In genomic region chr3:25266677-25267076, GRCh38 we compare ENCODE assay signal across 23 cellular contexts.
DNase-seq lines count a peak whose midpoint lies in the region; ATAC-seq and TF ChIP-seq lines count a peak whose summit lies in the region.
"Had no signal": no experiment of that assay in that cellular context is flagged by ENCODE, and none has a peak within 500 bp of the region (broad histone marks: within the 10 kb centered on the region; RNA-seq: fewer than 3 reads in every experiment).

No MANE protein-coding gene starts in this region.

- TF ChIP-seq CTCF in neural progenitor cell (IDR thresholded peaks at IDR 0.05) = no peak

- H3K4me2 ChIP-seq in neural progenitor cell = no peak overlapping the region

- peak overlapping the region; percentile 63 for H2AFZ ChIP-seq in neural progenitor cell (replicated peaks)

- H3K27me3 Mint-ChIP-seq in neural progenitor cell (ENCODE audit: insufficient read depth, low read depth) = peaks cover 2% of the 10 kb centered on the region
- no peaks in the 10 kb centered on the region for H3K27me3 Mint-ChIP-seq in activated CD8-positive, alpha-beta memory T cell treated with anti-CD3 and anti-CD28 coated beads, Interleukin-2, amount 10 ng/mL, durations not matched to agents 7 days and 5 days
- H3K27me3 Mint-ChIP-seq: B cell; CD4-positive, CD25-positive, alpha-beta regulatory T cell; IgD-negative memory B cell had no signal

- H3K27ac ChIP-seq in neural progenitor cell = no peak overlapping the region
- H3K27ac ChIP-seq: Peyer's patch had no signal

- H3K36me3 ChIP-seq in adipocyte (ENCODE audit: control insufficient read depth, insufficient read depth, low read length, severe bottlenecking) = no peaks in the 10 kb centered on the region
- no peaks in the 10 kb centered on the region for H3K36me3 ChIP-seq in neural progenitor cell
- no peaks in the 10 kb centered on the region for H3K36me3 ChIP-seq in MG63
- H3K36me3 ChIP-seq: Peyer's patch had no signal

- H4K20me1 ChIP-seq in neural progenitor cell (ENCODE audit: low read depth) = no peaks in the 10 kb centered on the region

- no peak for ATAC-seq in activated CD8-positive, alpha-beta memory T cell treated with anti-CD3 and anti-CD28 coated beads, Interleukin-2, amount 10 ng/mL, durations not matched to agents 7 days and 5 days
- ATAC-seq in GM21825 (IDR thresholded peaks at IDR 0.05; ENCODE audit: unreplicated experiment) = no peak
- ATAC-seq: Right ventricle myocardium inferior had no signal

- no peaks in the 10 kb centered on the region for H3K79me2 ChIP-seq in neural progenitor cell (ENCODE audit: low read depth)

- H3F3A ChIP-seq in neural progenitor cell (ENCODE audit: low read depth) = no peaks in the 10 kb centered on the region

- no peak overlapping the region for H3K9ac ChIP-seq in adipocyte (ENCODE audit: low read length)
- H3K9ac ChIP-seq in neural progenitor cell = no peak overlapping the region

- H3K9me3 ChIP-seq in adipocyte (ENCODE audit: control insufficient read depth, low read length) = no peaks in the 10 kb centered on the region
- H3K9me3 ChIP-seq in neural progenitor cell (ENCODE audit: low read depth) = no peaks in the 10 kb centered on the region
- no peaks in the 10 kb centered on the region for H3K9me3 ChIP-seq in MG63
- H3K9me3 ChIP-seq: Peyer's patch had no signal

- no peak overlapping the region for H3K27ac Mint-ChIP-seq in neural progenitor cell
- H3K27ac Mint-ChIP-seq in activated CD8-positive, alpha-beta memory T cell treated with anti-CD3 and anti-CD28 coated beads, Interleukin-2, amount 10 ng/mL, durations not matched to agents 7 days and 5 days = no peak overlapping the region
- H3K27ac Mint-ChIP-seq: B cell; CD4-positive, CD25-positive, alpha-beta regulatory T cell; IgD-negative memory B cell had no signal

- H3K27me3 ChIP-seq in adipocyte (replicated peaks; ENCODE audit: control insufficient read depth, insufficient read depth, low read length) (no peaks in the 10 kb centered on the region), neural progenitor cell (no peaks in the 10 kb centered on the region), MG63 (no peaks in the 10 kb centered on the region)
- H3K27me3 ChIP-seq: Peyer's patch had no signal

- no peak overlapping the region for H3K4me3 Mint-ChIP-seq in neural progenitor cell
- H3K4me3 Mint-ChIP-seq in activated CD8-positive, alpha-beta memory T cell treated with anti-CD3 and anti-CD28 coated beads, Interleukin-2, amount 10 ng/mL, durations not matched to agents 7 days and 5 days = no peak overlapping the region
- H3K4me3 Mint-ChIP-seq: B cell; CD4-positive, CD25-positive, alpha-beta regulatory T cell; IgD-negative memory B cell had no signal

- no peaks in the 10 kb centered on the region for H3K4me1 Mint-ChIP-seq in neural progenitor cell
- H3K4me1 Mint-ChIP-seq in activated CD8-positive, alpha-beta memory T cell treated with anti-CD3 and anti-CD28 coated beads, Interleukin-2, amount 10 ng/mL, durations not matched to agents 7 days and 5 days = no peaks in the 10 kb centered on the region
- H3K4me1 Mint-ChIP-seq: B cell; CD4-positive, CD25-positive, alpha-beta regulatory T cell; IgD-negative memory B cell had no signal

- CTCF ChIA-PET in activated CD8-positive, alpha-beta memory T cell treated with anti-CD3 and anti-CD28 coated beads, Interleukin-2, amount 10 ng/mL, durations not matched to agents 7 days and 5 days (lab: Charles Lee) = no interaction called here

- H3K9me3 Mint-ChIP-seq in neural progenitor cell = no peaks in the 10 kb centered on the region
- H3K9me3 Mint-ChIP-seq in activated CD8-positive, alpha-beta memory T cell treated with anti-CD3 and anti-CD28 coated beads, Interleukin-2, amount 10 ng/mL, durations not matched to agents 7 days and 5 days (ENCODE audit: low read depth) = no peaks in the 10 kb centered on the region

- peak; percentile 28 for DNase-seq in ELF-1 (ENCODE audit: low read depth, low spot score)
- peak; percentile 82 for DNase-seq in adipocyte (ENCODE audit: low read depth)
- DNase-seq in foreskin melanocyte = peak; percentile 18
- no peak for DNase-seq in neural progenitor cell (ENCODE audit: low spot score)
- DNase-seq in activated CD8-positive, alpha-beta memory T cell treated with anti-CD3 and anti-CD28 coated beads, Interleukin-2, amount 10 ng/mL, durations not matched to agents 7 days and 5 days = no peak
- no peak for DNase-seq in NCI-H345 (lab: John Stamatoyannopoulos, UW)
- DNase-seq in MG63 = no peak
- DNase-seq: CD4-positive, CD25-positive, alpha-beta regulatory T cell; COR-L47; DMS 273 treated with DMSO at 0.1 percent for 48 hours; DND-41; GDM1; HCEC 1CT; Karpas-422; NCI-H1105 treated with DMSO at 0.1 percent for 48 hours; NCI-H1694; NCI-H2081 treated with DMSO at 0.1 percent for 48 hours; NK-92 treated with Interleukin-12 subunit alpha and Interleukin-12 subunit beta, amount 100 ng/mL, for 24 hours; Peyer's patch had no signal

- no peak overlapping the region for H3K4me3 ChIP-seq in adipocyte (ENCODE audit: low read length)
- H3K4me3 ChIP-seq in neural progenitor cell = no peak overlapping the region
- no peak overlapping the region for H3K4me3 ChIP-seq in MG63
- H3K4me3 ChIP-seq: Peyer's patch had no signal

- H3K4me1 ChIP-seq in adipocyte (ENCODE audit: control insufficient read depth, insufficient read depth, low read length) (no peaks in the 10 kb centered on the region), neural progenitor cell (no peaks in the 10 kb centered on the region)
- H3K4me1 ChIP-seq: Peyer's patch had no signal

- H3K36me3 Mint-ChIP-seq in neural progenitor cell = no peaks in the 10 kb centered on the region
- no peaks in the 10 kb centered on the region for H3K36me3 Mint-ChIP-seq in activated CD8-positive, alpha-beta memory T cell treated with anti-CD3 and anti-CD28 coated beads, Interleukin-2, amount 10 ng/mL, durations not matched to agents 7 days and 5 days
- H3K36me3 Mint-ChIP-seq: CD4-positive, CD25-positive, alpha-beta regulatory T cell; IgD-negative memory B cell had no signal

Comparison
In these comparisons a context has a peak if more than half of its experiments do, and no peak if none do; other contexts are left out.
1. DNase-seq: peak in ELF-1 (single experiment), adipocyte (single experiment) and foreskin melanocyte (single experiment); none in neural progenitor cell (single experiment), activated CD8-positive, alpha-beta memory T cell treated with anti-CD3 and anti-CD28 coated beads, Interleukin-2, amount 10 ng/mL, durations not matched to agents 7 days and 5 days (single experiment), NCI-H345 (single experiment) and MG63 (single experiment).